ENCODE assay signal across 8 cellular contexts in genomic region chr1:27598902-27599528, GRCh38. TPM values are rescaled to one million over a fixed set of nuclear protein-coding genes. Genes with fewer than 3 reads are reported as not detected.
DNase-seq lines count a peak whose midpoint lies in the region; ATAC-seq, FAIRE-seq and TF ChIP-seq lines count a peak whose summit lies in the region.

No MANE protein-coding gene starts in this region.

- no peak overlapping the region for H3K4me3 Mint-ChIP-seq in activated CD4-positive, alpha-beta memory T cell treated with anti-CD3 and anti-CD28 coated beads for 36 hours

- no peaks in the 10 kb centered on the region for H3K27me3 ChIP-seq in HUES64 (ENCODE audit: insufficient read depth, low read length)
- no peaks in the 10 kb centered on the region for H3K27me3 ChIP-seq in fibroblast of lung (ENCODE audit: control insufficient read depth, insufficient read depth, low read length)

- POLR2A ChIA-PET in activated CD4-positive, alpha-beta memory T cell treated with anti-CD3 and anti-CD28 coated beads for 36 hours (lab: Charles Lee) = interaction anchor here (0.5 to 1.3 kb wide), 3 partner anchors 30 to 300 kb away, joined by 3 to 4 read pairs (median 3); no protein-coding TSS in a partner anchor

- H3K4me2 ChIP-seq in fibroblast of lung (ENCODE audit: extremely low read depth, insufficient read depth, low read length) = peak overlapping the region; percentile 57

- peak; percentile 90 for FAIRE-seq in urothelium cell line (lab: Jason Lieb, UNC)

- CTCF ChIA-PET in activated CD4-positive, alpha-beta memory T cell treated with anti-CD3 and anti-CD28 coated beads for 36 hours (lab: Charles Lee) = interaction anchor here (0.8 to 3.6 kb wide), 7 partner anchors 9 to 298 kb away, joined by 3 to 33 read pairs (median 5); no protein-coding TSS in a partner anchor

- no peak overlapping the region for H3K9ac ChIP-seq in HUES64 (ENCODE audit: low read depth, low read length)
- no peak overlapping the region for H3K9ac ChIP-seq in fibroblast of lung (ENCODE audit: insufficient read depth, low read length)

- peaks cover 91% of the 10 kb centered on the region for H3K79me2 ChIP-seq in fibroblast of lung (ENCODE audit: control insufficient read depth, insufficient read depth, low read length)

- H3K4me1 Mint-ChIP-seq in activated CD4-positive, alpha-beta memory T cell treated with anti-CD3 and anti-CD28 coated beads for 36 hours (ENCODE audit: low read depth) = peaks cover 35% of the 10 kb centered on the region

- peaks cover 70% of the 10 kb centered on the region for H3K4me1 ChIP-seq in HUES64 (ENCODE audit: insufficient read depth, low read length)
- peaks cover 57% of the 10 kb centered on the region for H3K4me1 ChIP-seq in fibroblast of lung (ENCODE audit: control insufficient read depth, extremely low read depth, insufficient read depth, low read length)

- H3K9me3 Mint-ChIP-seq in activated CD4-positive, alpha-beta memory T cell treated with anti-CD3 and anti-CD28 coated beads for 36 hours = no peaks in the 10 kb centered on the region

- no peaks in the 10 kb centered on the region for H3K36me3 Mint-ChIP-seq in activated CD4-positive, alpha-beta memory T cell treated with anti-CD3 and anti-CD28 coated beads for 36 hours

- H3K36me3 ChIP-seq in HUES64 (ENCODE audit: insufficient read depth, low read length) (no peaks in the 10 kb centered on the region), fibroblast of lung (ENCODE audit: control insufficient read depth, insufficient read depth, low read length) (peaks cover 3% of the 10 kb centered on the region)

- 10% methylated on average over 6 of the region's 6 CpGs for WGBS in HUES64

- TF ChIP-seq CTCF in fibroblast of lung (conservative IDR thresholded peaks at IDR 0.05 in 1 of 2, IDR thresholded peaks at IDR 0.05 in 1 of 2; ENCODE audit: low read depth in 1 of 2, low read length in 2 of 2) = no peak

- no peak overlapping the region for H2AFZ ChIP-seq in fibroblast of lung (ENCODE audit: low read length)

- H3K27me3 Mint-ChIP-seq in activated CD4-positive, alpha-beta memory T cell treated with anti-CD3 and anti-CD28 coated beads for 36 hours = no peaks in the 10 kb centered on the region

- H3K4me3 ChIP-seq in HUES64 (ENCODE audit: low read length) (0 out of 2 replicates have a peak overlapping the region, but pooled peaks have one; percentile 20), fibroblast of lung (replicated peaks in 1 of 4; ENCODE audit: control extremely low read depth in 1 of 4, insufficient read depth in 1 of 4, low read depth in 3 of 4, low read length in 4 of 4) (peak overlapping the region in 1 of 4 experiments; percentile 92)

- no peak overlapping the region for H3K27ac Mint-ChIP-seq in activated CD4-positive, alpha-beta memory T cell treated with anti-CD3 and anti-CD28 coated beads for 36 hours

- H3K9me3 ChIP-seq in HUES64 (ENCODE audit: insufficient read depth, low read depth, low read length) (no peaks in the 10 kb centered on the region), fibroblast of lung (ENCODE audit: control insufficient read depth, insufficient read depth, low read depth, low read length) (no peaks in the 10 kb centered on the region)

- H3K27ac ChIP-seq in HUES64 (ENCODE audit: low read depth, low read length) (peak overlapping the region; percentile 39; the same call in 1 of the 2 replicates), fibroblast of lung (ENCODE audit: insufficient read depth, low read length) (no peak overlapping the region)

- intact Hi-C loops in activated CD4-positive, alpha-beta memory T cell treated with anti-CD3 and anti-CD28 coated beads for 36 hours (cut with micrococcal nuclease) = no loop called here

- peaks cover 2% of the 10 kb centered on the region for H4K20me1 ChIP-seq in fibroblast of lung (ENCODE audit: control insufficient read depth, extremely low read depth, insufficient read depth, low read length)

- ATAC-seq in GM21515 (IDR thresholded peaks at IDR 0.05; ENCODE audit: unreplicated experiment) = no peak

- DNase-seq in A172 (ENCODE audit: low spot score) (peak; percentile 60), fibroblast of lung (ENCODE audit: low read depth in 2 of 2) (peak; percentile 68 to 89), nucleus accumbens (lab: John Stamatoyannopoulos, UW) (peak in 43 of 56 donors; percentile 13 to 78 (median 48)), urothelium cell line (ENCODE audit: low spot score) (peak; percentile 84), 8988T (no peak)
- DNase-seq in activated CD4-positive, alpha-beta memory T cell treated with anti-CD3 and anti-CD28 coated beads for 36 hours = peak; percentile 79

RNA-seq across cellular contexts. Expression of gene AHDC1, which starts 4.9 kb away (rescaled TPM):
- total RNA-seq in A172 (2014; rRNA removed; shearing (Covaris generic)) = 3.4 and 7.6 TPM in 2 replicates
- 23.6 TPM for polyA plus RNA-seq in HUES64 (2013, experiment 1 of 2)
- 29.1 TPM for polyA plus RNA-seq in HUES64 (2013, experiment 2 of 2)
- total RNA-seq in activated CD4-positive, alpha-beta memory T cell treated with anti-CD3 and anti-CD28 coated beads for 36 hours = 10 to 100 TPM in 1 of 2 experiments, 1 to 10 TPM in 1; 8.3 to 12.1 TPM
- 5.1 and 6.9 TPM in 2 replicates for total RNA-seq in fibroblast of lung
- 3.1 and 4.2 TPM in 2 replicates for polyA plus RNA-seq in fibroblast of lung
- 12.4 and 22.9 TPM in 2 replicates for polyA plus RNA-seq in fibroblast of lung (2012)
- 17.7 and 33.1 TPM in 2 replicates for polyA minus RNA-seq in fibroblast of lung (ENCODE audit: low replicate concordance)

RNA-seq across cellular contexts. Expression of gene FGR, which starts 36.0 kb away (rescaled TPM):
- total RNA-seq in A172 (2014; rRNA removed; shearing (Covaris generic)) = not detected in 2 replicates
- polyA plus RNA-seq in HUES64 (2013, experiment 1 of 2) = 0.10 TPM
- 0.25 TPM for polyA plus RNA-seq in HUES64 (2013, experiment 2 of 2)
- under 1 TPM; 0.24 to 0.27 TPM for total RNA-seq in activated CD4-positive, alpha-beta memory T cell treated with anti-CD3 and anti-CD28 coated beads for 36 hours
- under 0.01 TPM in 1 of 2 replicates, not detected in the other for total RNA-seq in fibroblast of lung
- not detected in 2 replicates for polyA plus RNA-seq in fibroblast of lung
- polyA plus RNA-seq in fibroblast of lung (2012) = not detected in 2 replicates
- polyA minus RNA-seq in fibroblast of lung (ENCODE audit: low replicate concordance) = not detected in 2 replicates
